ENCODE assay signal across 14 cellular contexts in genomic region chr11:64516226-64516625, GRCh38. TPM values are rescaled to one million over a fixed set of nuclear protein-coding genes. Genes with fewer than 3 reads are reported as not detected.
DNase-seq lines count a peak whose midpoint lies in the region; ATAC-seq and TF ChIP-seq lines count a peak whose summit lies in the region.
"Had no signal": no experiment of that assay in that cellular context is flagged by ENCODE, and none has a peak within 500 bp of the region (broad histone marks: within the 10 kb centered on the region; RNA-seq: fewer than 3 reads in every experiment).

No MANE protein-coding gene starts in this region.

- H3K4me3 Mint-ChIP-seq in T-helper 2 cell treated with Interferon-gamma antibody and Interleukin-4, amounts not matched to agents 5 μg/mL and 100 μg/mL, for 36 hours, result no peak overlapping the region
- H3K4me3 Mint-ChIP-seq: stimulated activated memory B cell treated with anti-CD40 and anti-IgM and Interleukin-4, amounts not matched to agents 10 μg/mL and 1 μg/mL and 100 μg/mL, for 72 hours; T-helper 17 cell had no signal

- no peaks in the 10 kb centered on the region for H3K9me3 Mint-ChIP-seq in T-helper 2 cell treated with Interferon-gamma antibody and Interleukin-4, amounts not matched to agents 5 μg/mL and 100 μg/mL, for 36 hours

- H3K27me3 ChIP-seq in KMS-11 (ENCODE audit: insufficient read depth, low read depth), result peaks cover 78% of the 10 kb centered on the region
- peaks cover 0 to 47% of the 10 kb centered on the region in 2 donors for H3K27me3 ChIP-seq in tibial artery

- H3K4me1 ChIP-seq in KMS-11 (ENCODE audit: low read depth, poor library complexity, severe bottlenecking), result no peaks in the 10 kb centered on the region
- H3K4me1 ChIP-seq in tibial artery, result no peaks in the 10 kb centered on the region

- H3K9me3 ChIP-seq in tibial artery, result peaks cover 0 to 18% (median 15%) of the 10 kb centered on the region in 3 donors

- H3K9ac ChIP-seq in KMS-11, result no peak overlapping the region

- no peak overlapping the region for H2AFZ ChIP-seq in KMS-11 (ENCODE audit: low read depth)

- H3K27me3 Mint-ChIP-seq in T-helper 2 cell treated with Interferon-gamma antibody and Interleukin-4, amounts not matched to agents 5 μg/mL and 100 μg/mL, for 36 hours (ENCODE audit: low read depth), result peaks cover 6% of the 10 kb centered on the region

- no peaks in the 10 kb centered on the region for H4K20me1 ChIP-seq in KMS-11 (ENCODE audit: insufficient read depth)

- H3K36me3 Mint-ChIP-seq in T-helper 2 cell treated with Interferon-gamma antibody and Interleukin-4, amounts not matched to agents 5 μg/mL and 100 μg/mL, for 36 hours (ENCODE audit: low read depth), result no peaks in the 10 kb centered on the region
- H3K36me3 Mint-ChIP-seq: stimulated activated memory B cell treated with anti-CD40 and anti-IgM and Interleukin-4, amounts not matched to agents 10 μg/mL and 1 μg/mL and 100 μg/mL, for 72 hours had no signal

- H3K4me3 ChIP-seq in KMS-11 (IDR thresholded peaks at IDR 0.05; ENCODE audit: insufficient read depth, low read depth, low read length), result no peak overlapping the region
- H3K4me3 ChIP-seq in tibial artery, result no peak overlapping the region

- H3K36me3 ChIP-seq in KMS-11 (ENCODE audit: insufficient read depth), result no peaks in the 10 kb centered on the region
- no peaks in the 10 kb centered on the region for H3K36me3 ChIP-seq in tibial artery

- DNase-seq in NCI-H82 (lab: John Stamatoyannopoulos, UW) (peak; percentile 43), NCI-H82 treated with DMSO at 0.1 percent for 48 hours (lab: John Stamatoyannopoulos, UW; ENCODE audit: unreplicated experiment) (no peak), left colon (no peak), tibial artery (no peak), COR-L47 (lab: John Stamatoyannopoulos, UW) (no peak)
- peak; percentile 10 for DNase-seq in T-helper 2 cell treated with Interferon-gamma antibody and Interleukin-4, amounts not matched to agents 5 μg/mL and 100 μg/mL, for 36 hours (ENCODE audit: low spot score)
- DNase-seq: activated T-cell treated with anti-CD3 and anti-CD28 coated beads for 4 hours, IMR-90, kidney glomerular epithelial cell, T-helper 17 cell had no signal

- H3K27ac Mint-ChIP-seq in T-helper 2 cell treated with Interferon-gamma antibody and Interleukin-4, amounts not matched to agents 5 μg/mL and 100 μg/mL, for 36 hours, result no peak overlapping the region
- H3K27ac Mint-ChIP-seq: stimulated activated memory B cell treated with anti-CD40 and anti-IgM and Interleukin-4, amounts not matched to agents 10 μg/mL and 1 μg/mL and 100 μg/mL, for 72 hours; T-helper 17 cell had no signal

- no peak overlapping the region for H3K27ac ChIP-seq in KMS-11
- no peak overlapping the region for H3K27ac ChIP-seq in tibial artery

- peaks cover 5% of the 10 kb centered on the region for H3K4me1 Mint-ChIP-seq in T-helper 2 cell treated with Interferon-gamma antibody and Interleukin-4, amounts not matched to agents 5 μg/mL and 100 μg/mL, for 36 hours (ENCODE audit: low read depth)
- H3K4me1 Mint-ChIP-seq: stimulated activated memory B cell treated with anti-CD40 and anti-IgM and Interleukin-4, amounts not matched to agents 10 μg/mL and 1 μg/mL and 100 μg/mL, for 72 hours; T-helper 17 cell had no signal

- TF ChIP-seq CTCF in KMS-11 (conservative IDR thresholded peaks at IDR 0.05; ENCODE audit: low read depth, low read length) (peak; percentile 35; the same call in 1 of the 2 replicates), tibial artery (IDR thresholded peaks at IDR 0.05) (no peak)

- no peak overlapping the region for H3K4me2 ChIP-seq in KMS-11

- H3K79me2 ChIP-seq in KMS-11 (ENCODE audit: insufficient read depth, low read depth), result no peaks in the 10 kb centered on the region

- intact Hi-C loops in left colon (cut with DNase I, micrococcal nuclease), result no loop called here
- intact Hi-C loops in tibial artery (cut with DNase I; ENCODE audit: low total_unique reads), result no loop called here

- ATAC-seq in left colon, result peak; percentile 40
- ATAC-seq in activated CD4-positive, CD25-positive, alpha-beta regulatory T cell treated with anti-CD3 and anti-CD28 coated beads, Interleukin-2, amount 50 U/mL, for 24 hours, result no peak
- ATAC-seq: esophagus mucosa; stimulated activated memory B cell treated with anti-CD40 and anti-IgM and Interleukin-4, amounts not matched to agents 10 μg/mL and 1 μg/mL and 100 μg/mL, for 72 hours; T-helper 17 cell had no signal

RNA-seq across cellular contexts. Expression of gene SLC22A11, which starts 39.5 kb away (rescaled TPM):
- under 1 TPM; 0.15 to 0.31 TPM for total RNA-seq in left colon
- total RNA-seq: esophagus mucosa, IMR-90, T-helper 17 cell had no signal

Comparison
In these comparisons a context has a peak if more than half of its experiments do, and no peak if none do; other contexts are left out.
1. DNase-seq: peak in NCI-H82 (single experiment) and T-helper 2 cell treated with Interferon-gamma antibody and Interleukin-4, amounts not matched to agents 5 μg/mL and 100 μg/mL, for 36 hours (single experiment); none in NCI-H82 treated with DMSO at 0.1 percent for 48 hours (single experiment), left colon (0 of 2), tibial artery (0 of 2) and COR-L47 (single experiment).